Comparison of ENCODE assay signal across 1 cellular context in the genomic region with DNA sequence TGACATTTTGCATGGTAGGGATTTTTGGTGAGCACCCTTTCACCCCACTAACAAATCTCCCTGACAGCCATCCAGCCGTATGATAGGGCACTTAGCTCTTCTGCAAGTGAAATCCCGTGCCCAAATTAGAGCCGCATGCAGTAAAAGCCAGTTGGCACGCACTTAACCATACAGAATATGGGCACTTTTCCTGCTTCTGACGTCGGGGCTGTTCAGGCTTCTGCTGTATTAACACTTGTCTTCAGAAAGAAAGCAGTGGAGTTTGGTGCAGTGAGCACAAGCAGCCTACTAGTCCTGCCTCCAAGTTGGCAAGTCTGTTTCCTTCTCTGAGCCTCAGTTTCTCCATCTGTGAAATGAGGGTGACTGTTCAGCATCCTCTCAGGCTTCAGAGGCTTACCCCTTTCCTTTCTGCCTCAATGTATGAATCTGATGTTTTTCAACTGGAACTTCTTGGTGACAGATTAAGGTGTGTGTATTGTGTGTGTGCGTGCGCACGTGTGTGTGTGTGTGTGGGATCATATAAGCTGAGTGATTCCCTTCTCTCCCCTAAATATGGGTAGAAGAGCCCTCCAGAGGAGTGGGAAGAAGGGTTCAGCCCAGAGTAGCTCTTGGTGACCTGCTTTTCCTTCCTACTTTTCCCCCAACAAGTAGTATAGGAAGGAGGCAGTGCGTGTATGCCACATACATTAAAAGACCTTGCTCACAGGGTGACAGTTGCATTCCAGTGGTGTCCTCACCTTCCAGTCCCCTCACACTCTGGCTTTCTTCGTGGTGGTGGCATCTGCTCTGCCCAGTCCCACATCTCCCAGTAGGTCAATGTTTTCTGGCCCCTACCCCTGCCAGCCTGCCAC.
TF ChIP-seq lines count a peak whose summit lies in the region.

No MANE protein-coding gene starts in this region.

TF ChIP-seq in K562, 482 proteins besides CTCF, POLR2A, EP300 and RAD21:
- TF ChIP-seq POLR3G (IDR thresholded peaks at IDR 0.05; ENCODE audit: extremely low read depth, insufficient read length, insufficient replicate concordance): no peak
- TF ChIP-seq POLR2G (IDR thresholded peaks at IDR 0.05; ENCODE audit: low read depth, low read length): no peak
- TF ChIP-seq, protein P1, sequence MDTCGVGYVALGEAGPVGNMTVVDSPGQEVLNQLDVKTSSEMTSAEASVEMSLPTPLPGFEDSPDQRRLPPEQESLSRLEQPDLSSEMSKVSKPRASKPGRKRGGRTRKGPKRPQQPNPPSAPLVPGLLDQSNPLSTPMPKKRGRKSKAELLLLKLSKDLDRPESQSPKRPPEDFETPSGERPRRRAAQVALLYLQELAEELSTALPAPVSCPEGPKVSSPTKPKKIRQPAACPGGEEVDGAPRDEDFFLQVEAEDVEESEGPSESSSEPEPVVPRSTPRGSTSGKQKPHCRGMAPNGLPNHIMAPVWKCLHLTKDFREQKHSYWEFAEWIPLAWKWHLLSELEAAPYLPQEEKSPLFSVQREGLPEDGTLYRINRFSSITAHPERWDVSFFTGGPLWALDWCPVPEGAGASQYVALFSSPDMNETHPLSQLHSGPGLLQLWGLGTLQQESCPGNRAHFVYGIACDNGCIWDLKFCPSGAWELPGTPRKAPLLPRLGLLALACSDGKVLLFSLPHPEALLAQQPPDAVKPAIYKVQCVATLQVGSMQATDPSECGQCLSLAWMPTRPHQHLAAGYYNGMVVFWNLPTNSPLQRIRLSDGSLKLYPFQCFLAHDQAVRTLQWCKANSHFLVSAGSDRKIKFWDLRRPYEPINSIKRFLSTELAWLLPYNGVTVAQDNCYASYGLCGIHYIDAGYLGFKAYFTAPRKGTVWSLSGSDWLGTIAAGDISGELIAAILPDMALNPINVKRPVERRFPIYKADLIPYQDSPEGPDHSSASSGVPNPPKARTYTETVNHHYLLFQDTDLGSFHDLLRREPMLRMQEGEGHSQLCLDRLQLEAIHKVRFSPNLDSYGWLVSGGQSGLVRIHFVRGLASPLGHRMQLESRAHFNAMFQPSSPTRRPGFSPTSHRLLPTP (IDR thresholded peaks at IDR 0.05; ENCODE audit: borderline replicate concordance, extremely low read depth, insufficient read length): no peak
- no peak for TF ChIP-seq ASH1L (IDR thresholded peaks at IDR 0.05; ENCODE audit: borderline replicate concordance, low read depth, partially characterized antibody)
- no peak for TF ChIP-seq CBX3 (IDR thresholded peaks at IDR 0.05; ENCODE audit: borderline replicate concordance in 1 of 2, low read length in 2 of 2)
- TF ChIP-seq, protein P2, sequence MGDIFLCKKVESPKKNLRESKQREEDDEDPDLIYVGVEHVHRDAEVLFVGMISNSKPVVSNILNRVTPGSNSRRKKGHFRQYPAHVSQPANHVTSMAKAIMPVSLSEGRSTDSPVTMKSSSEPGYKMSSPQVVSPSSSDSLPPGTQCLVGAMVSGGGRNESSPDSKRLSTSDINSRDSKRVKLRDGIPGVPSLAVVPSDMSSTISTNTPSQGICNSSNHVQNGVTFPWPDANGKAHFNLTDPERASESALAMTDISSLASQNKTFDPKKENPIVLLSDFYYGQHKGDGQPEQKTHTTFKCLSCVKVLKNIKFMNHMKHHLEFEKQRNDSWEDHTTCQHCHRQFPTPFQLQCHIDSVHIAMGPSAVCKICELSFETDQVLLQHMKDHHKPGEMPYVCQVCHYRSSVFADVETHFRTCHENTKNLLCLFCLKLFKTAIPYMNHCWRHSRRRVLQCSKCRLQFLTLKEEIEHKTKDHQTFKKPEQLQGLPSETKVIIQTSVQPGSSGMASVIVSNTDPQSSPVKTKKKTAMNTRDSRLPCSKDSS (IDR thresholded peaks at IDR 0.05; ENCODE audit: low read depth, partially characterized antibody): no peak
- TF ChIP-seq RUNX1 (IDR thresholded peaks at IDR 0.05; ENCODE audit: low read depth): no peak
- TF ChIP-seq, protein P3, sequence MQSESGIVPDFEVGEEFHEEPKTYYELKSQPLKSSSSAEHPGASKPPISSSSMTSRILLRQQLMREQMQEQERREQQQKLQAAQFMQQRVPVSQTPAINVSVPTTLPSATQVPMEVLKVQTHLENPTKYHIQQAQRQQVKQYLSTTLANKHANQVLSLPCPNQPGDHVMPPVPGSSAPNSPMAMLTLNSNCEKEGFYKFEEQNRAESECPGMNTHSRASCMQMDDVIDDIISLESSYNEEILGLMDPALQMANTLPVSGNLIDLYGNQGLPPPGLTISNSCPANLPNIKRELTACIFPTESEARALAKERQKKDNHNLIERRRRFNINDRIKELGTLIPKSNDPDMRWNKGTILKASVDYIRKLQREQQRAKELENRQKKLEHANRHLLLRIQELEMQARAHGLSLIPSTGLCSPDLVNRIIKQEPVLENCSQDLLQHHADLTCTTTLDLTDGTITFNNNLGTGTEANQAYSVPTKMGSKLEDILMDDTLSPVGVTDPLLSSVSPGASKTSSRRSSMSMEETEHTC (IDR thresholded peaks at IDR 0.05): no peak
- no peak for TF ChIP-seq CEBPG (CRISPR knock-in tag; IDR thresholded peaks at IDR 0.05)
- TF ChIP-seq CEBPG (tag; conservative IDR thresholded peaks at IDR 0.05 in 1 of 2, IDR thresholded peaks at IDR 0.05 in 1 of 2): no peak
- TF ChIP-seq, protein P4, sequence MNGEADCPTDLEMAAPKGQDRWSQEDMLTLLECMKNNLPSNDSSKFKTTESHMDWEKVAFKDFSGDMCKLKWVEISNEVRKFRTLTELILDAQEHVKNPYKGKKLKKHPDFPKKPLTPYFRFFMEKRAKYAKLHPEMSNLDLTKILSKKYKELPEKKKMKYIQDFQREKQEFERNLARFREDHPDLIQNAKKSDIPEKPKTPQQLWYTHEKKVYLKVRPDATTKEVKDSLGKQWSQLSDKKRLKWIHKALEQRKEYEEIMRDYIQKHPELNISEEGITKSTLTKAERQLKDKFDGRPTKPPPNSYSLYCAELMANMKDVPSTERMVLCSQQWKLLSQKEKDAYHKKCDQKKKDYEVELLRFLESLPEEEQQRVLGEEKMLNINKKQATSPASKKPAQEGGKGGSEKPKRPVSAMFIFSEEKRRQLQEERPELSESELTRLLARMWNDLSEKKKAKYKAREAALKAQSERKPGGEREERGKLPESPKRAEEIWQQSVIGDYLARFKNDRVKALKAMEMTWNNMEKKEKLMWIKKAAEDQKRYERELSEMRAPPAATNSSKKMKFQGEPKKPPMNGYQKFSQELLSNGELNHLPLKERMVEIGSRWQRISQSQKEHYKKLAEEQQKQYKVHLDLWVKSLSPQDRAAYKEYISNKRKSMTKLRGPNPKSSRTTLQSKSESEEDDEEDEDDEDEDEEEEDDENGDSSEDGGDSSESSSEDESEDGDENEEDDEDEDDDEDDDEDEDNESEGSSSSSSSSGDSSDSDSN (IDR thresholded peaks at IDR 0.05; ENCODE audit: borderline replicate concordance in 1 of 2, low read depth in 2 of 2, low read length in 2 of 2): no peak
- TF ChIP-seq, protein P5, sequence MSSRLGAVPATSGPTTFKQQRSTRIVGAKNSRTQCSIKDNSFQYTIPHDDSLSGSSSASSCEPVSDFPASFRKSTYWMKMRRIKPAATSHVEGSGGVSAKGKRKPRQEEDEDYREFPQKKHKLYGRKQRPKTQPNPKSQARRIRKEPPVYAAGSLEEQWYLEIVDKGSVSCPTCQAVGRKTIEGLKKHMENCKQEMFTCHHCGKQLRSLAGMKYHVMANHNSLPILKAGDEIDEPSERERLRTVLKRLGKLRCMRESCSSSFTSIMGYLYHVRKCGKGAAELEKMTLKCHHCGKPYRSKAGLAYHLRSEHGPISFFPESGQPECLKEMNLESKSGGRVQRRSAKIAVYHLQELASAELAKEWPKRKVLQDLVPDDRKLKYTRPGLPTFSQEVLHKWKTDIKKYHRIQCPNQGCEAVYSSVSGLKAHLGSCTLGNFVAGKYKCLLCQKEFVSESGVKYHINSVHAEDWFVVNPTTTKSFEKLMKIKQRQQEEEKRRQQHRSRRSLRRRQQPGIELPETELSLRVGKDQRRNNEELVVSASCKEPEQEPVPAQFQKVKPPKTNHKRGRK (tag; IDR thresholded peaks at IDR 0.05): no peak
- no peak for TF ChIP-seq HEY1 (CRISPR knock-in tag; IDR thresholded peaks at IDR 0.05; ENCODE audit: borderline replicate concordance)
